22 cellular contexts compared by ENCODE assay signal in genomic region chr5:130335116-130335515, GRCh38.
DNase-seq lines count a peak whose midpoint lies in the region; ATAC-seq, FAIRE-seq and TF ChIP-seq lines count a peak whose summit lies in the region.
"Had no signal": no experiment of that assay in that cellular context is flagged by ENCODE, and none has a peak within 500 bp of the region (broad histone marks: within the 10 kb centered on the region; RNA-seq: fewer than 3 reads in every experiment).

No MANE protein-coding gene starts in this region.

- FAIRE-seq in HepG2 (lab: Jason Lieb, UNC): no peak
- FAIRE-seq: islet of Langerhans had no signal

- intact Hi-C loops in HepG2 (cut with micrococcal nuclease; ENCODE audit: unreplicated experiment): no loop called here

- H3K4me3 ChIP-seq in cardiac fibroblast (replicated peaks in 1 of 2; ENCODE audit: low read depth in 2 of 2, low read length in 2 of 2) (no peak overlapping the region), neuronal stem cell (ENCODE audit: low read length in 2 of 2) (no peak overlapping the region), HepG2 (replicated peaks in 1 of 3; ENCODE audit: insufficient read depth in 1 of 3, low read depth in 2 of 3, low read length in 3 of 3) (no peak overlapping the region)
- H3K4me3 ChIP-seq: hepatocyte, lower lobe of right lung, MG63 had no signal

- no peak overlapping the region for H3K23ac ChIP-seq in neuronal stem cell (ENCODE audit: low read depth, low read length, poor library complexity)

- BruUV-seq in HepG2 (replicated peaks; lab: Mats Ljungman, UMichigan): no TSS peak

- H3K14ac ChIP-seq in neuronal stem cell (ENCODE audit: low read length): no peak overlapping the region

- H3K27me3 ChIP-seq in neuronal stem cell (ENCODE audit: control insufficient read depth in 3 of 3, insufficient read depth in 3 of 3, low read depth in 1 of 3, low read length in 3 of 3) (no peaks in the 10 kb centered on the region), HepG2 (ENCODE audit: control insufficient read depth in 1 of 2, insufficient read depth in 2 of 2, low read length in 2 of 2) (no peaks in the 10 kb centered on the region)
- H3K27me3 ChIP-seq: hepatocyte, MG63 had no signal

- H2AFZ ChIP-seq in neuronal stem cell (ENCODE audit: low read length): no peak overlapping the region
- H2AFZ ChIP-seq in HepG2 (ENCODE audit: low read length): no peak overlapping the region
- H2AFZ ChIP-seq: hepatocyte had no signal

- H2BK12ac ChIP-seq in neuronal stem cell (ENCODE audit: low read length): no peak overlapping the region

- H3K27ac ChIP-seq in neuronal stem cell (replicated peaks; ENCODE audit: low read length): no peak overlapping the region
- H3K27ac ChIP-seq in HepG2 (ENCODE audit: extremely low read length, insufficient read depth, low read length): no peak overlapping the region
- H3K27ac ChIP-seq: hepatocyte, lower lobe of right lung had no signal

- TF ChIP-seq POLR2A in HepG2 (IDR thresholded peaks at IDR 0.05; ENCODE audit: insufficient read depth in 1 of 2, low read depth in 2 of 2, low read length in 2 of 2): no peak

- no peaks in the 10 kb centered on the region for H3K4me1 ChIP-seq in neuronal stem cell (ENCODE audit: control insufficient read depth in 2 of 2, insufficient read depth in 1 of 2, low read depth in 1 of 2, low read length in 2 of 2)
- H3K4me1 ChIP-seq in HepG2 (ENCODE audit: insufficient read depth, low read length): no peaks in the 10 kb centered on the region
- H3K4me1 ChIP-seq: lower lobe of right lung had no signal

- H3K79me1 ChIP-seq in neuronal stem cell (ENCODE audit: low read depth, low read length): no peaks in the 10 kb centered on the region

- no peak overlapping the region for H3K4me2 ChIP-seq in neuronal stem cell (ENCODE audit: insufficient read depth, low read length, poor library complexity, severe bottlenecking)
- H3K4me2 ChIP-seq in HepG2 (ENCODE audit: low read depth, low read length): no peak overlapping the region
- H3K4me2 ChIP-seq: hepatocyte had no signal

- H3K9ac ChIP-seq in neuronal stem cell (ENCODE audit: low read depth, low read length, poor library complexity) (no peak overlapping the region), HepG2 (ENCODE audit: insufficient read depth, low read depth, low read length) (no peak overlapping the region)

- H3K79me2 ChIP-seq in HepG2 (ENCODE audit: insufficient read depth, low read length): no peaks in the 10 kb centered on the region
- H3K79me2 ChIP-seq: hepatocyte had no signal

- H2BK120ac ChIP-seq in neuronal stem cell (ENCODE audit: low read depth, low read length): no peak overlapping the region

- H3K4ac ChIP-seq in neuronal stem cell (ENCODE audit: low read length): no peak overlapping the region

- in situ Hi-C loops in HepG2 (cut with HindIII; ENCODE audit: extremely low pct_ligation_motif_present, low pct_unique_long_range_greater_than_20kb): no loop called here

- TF ChIP-seq CTCF in cardiac fibroblast (IDR thresholded peaks at IDR 0.05; ENCODE audit: low read depth, low read length) (no peak), HepG2 (CRISPR knock-in tag; IDR thresholded peaks at IDR 0.05) (no peak)

- DNase-seq in COLO829 (ENCODE audit: low spot score) (peak; percentile 1), RPMI7951 (ENCODE audit: low read depth) (peak; percentile 6), cardiac fibroblast (ENCODE audit: low read depth in 2 of 2) (peak; percentile 40 to 55), iris pigment epithelial cell (ENCODE audit: low read depth) (peak; percentile 34), islet precursor cell (no peak), neuronal stem cell (ENCODE audit: low spot score) (no peak), HepG2 (ENCODE audit: low spot score) (no peak)
- DNase-seq: activated CD4-positive, alpha-beta T cell treated with anti-CD3 and anti-CD28 coated beads, Interleukin-2, amount 50 U/mL, for 4 hours; activated gamma-delta T cell treated with Interleukin-2 at 50 U/mL for 16 hours; amygdala; Caco-2; effector memory CD4-positive, alpha-beta T cell; lower lobe of right lung; MG63; NCI-H1436; NCI-H2171; occipital lobe; SIG-M5 had no signal

- POLR2A ChIA-PET in HepG2 (lab: Yijun Ruan, JAX): no interaction called here

- TF ChIP-seq EP300 in HepG2 (IDR thresholded peaks at IDR 0.05; ENCODE audit: low read depth in 2 of 2, low read length in 2 of 2) (no peak), HepG2 (CRISPR knock-in tag; IDR thresholded peaks at IDR 0.05; ENCODE audit: borderline replicate concordance) (no peak)

- H3K18ac ChIP-seq in neuronal stem cell (ENCODE audit: low read length): no peak overlapping the region

- H3K36me3 ChIP-seq in neuronal stem cell (replicated peaks in 1 of 2; ENCODE audit: control insufficient read depth in 2 of 2, insufficient read depth in 2 of 2, low read length in 2 of 2) (no peaks in the 10 kb centered on the region), HepG2 (replicated peaks in 1 of 2; ENCODE audit: control insufficient read depth in 1 of 2, insufficient read depth in 2 of 2, low read length in 2 of 2) (no peaks in the 10 kb centered on the region)
- H3K36me3 ChIP-seq: lower lobe of right lung, MG63 had no signal

- no peak for TF ChIP-seq RAD21 in HepG2 (CRISPR knock-in tag; IDR thresholded peaks at IDR 0.05)

- no peak overlapping the region for H2BK15ac ChIP-seq in neuronal stem cell (ENCODE audit: low read length)

- CTCF ChIA-PET in HepG2 (lab: Yijun Ruan, JAX; ENCODE audit: low intra/inter-chr PET ratio, low total read pairs): no interaction called here

- WGBS in neuronal stem cell (ENCODE audit: extremely low coverage in 2 of 2, insufficient read length in 2 of 2, insufficient replicate concordance in 1 of 2), 2 donors: no CpG with 5 or more reads among the region's 1 CpG
- 0% methylated on average over 1 of the region's 1 CpG for WGBS in HepG2 (ENCODE audit: low lambda C conversion rate)

- ATAC-seq in HG02938 (IDR thresholded peaks at IDR 0.05; ENCODE audit: unreplicated experiment) (no peak), HepG2 (no peak)
- ATAC-seq: lower lobe of right lung, WTC11 had no signal

- H4K91ac ChIP-seq in neuronal stem cell (ENCODE audit: low read depth, low read length, poor library complexity): no peak overlapping the region

- no peaks in the 10 kb centered on the region for H3K9me3 ChIP-seq in neuronal stem cell (replicated peaks in 1 of 2; ENCODE audit: control insufficient read depth in 2 of 2, insufficient read depth in 1 of 2, low read depth in 1 of 2, low read length in 2 of 2)
- H3K9me3 ChIP-seq in HepG2 (ENCODE audit: low read length): peaks cover 38% of the 10 kb centered on the region
- H3K9me3 ChIP-seq: lower lobe of right lung, MG63 had no signal

- no peaks in the 10 kb centered on the region for H4K20me1 ChIP-seq in HepG2 (ENCODE audit: insufficient read depth, low read length)

- H4K8ac ChIP-seq in neuronal stem cell (ENCODE audit: low read depth, low read length): no peak overlapping the region

- H2AK5ac ChIP-seq in neuronal stem cell (ENCODE audit: low read depth, low read length): no peak overlapping the region

- no peak overlapping the region for H2BK5ac ChIP-seq in neuronal stem cell (ENCODE audit: low read length)

TF ChIP-seq in HepG2, 621 proteins besides CTCF, POLR2A, EP300 and RAD21:
- TF ChIP-seq SOX13 (IDR thresholded peaks at IDR 0.05): no peak
- TF ChIP-seq SOX13 (CRISPR knock-in tag; conservative IDR thresholded peaks at IDR 0.05 in 1 of 2, IDR thresholded peaks at IDR 0.05 in 1 of 2): no peak
- TF ChIP-seq NFE2 (CRISPR knock-in tag; IDR thresholded peaks at IDR 0.05): no peak
- no peak for TF ChIP-seq RFX1 (IDR thresholded peaks at IDR 0.05)
- no peak for TF ChIP-seq HNRNPUL1 (IDR thresholded peaks at IDR 0.05; ENCODE audit: low read depth, low read length)
- TF ChIP-seq ARID2 (CRISPR knock-in tag; IDR thresholded peaks at IDR 0.05; ENCODE audit: borderline replicate concordance): no peak
- no peak for TF ChIP-seq RBFOX2 (IDR thresholded peaks at IDR 0.05; ENCODE audit: low read depth, low read length)
TF ChIP-seq in HepG2: peak in this region for 0.

Comparison
In these comparisons a context has a peak if more than half of its experiments do, and no peak if none do; other contexts are left out.
1. DNase-seq: peak in COLO829 (single experiment), RPMI7951 (single experiment), cardiac fibroblast (2 of 2) and iris pigment epithelial cell (single experiment); none in islet precursor cell (single experiment), neuronal stem cell (single experiment) and HepG2 (single experiment).